9 cellular contexts compared by ENCODE assay signal in genomic region chr10:110600487-110601101, GRCh38. TPM values are rescaled to one million over a fixed set of nuclear protein-coding genes. Genes with fewer than 3 reads are reported as not detected.
DNase-seq lines count a peak whose midpoint lies in the region; TF ChIP-seq lines count a peak whose summit lies in the region.
"Had no signal": no experiment of that assay in that cellular context is flagged by ENCODE, and none has a peak within 500 bp of the region (broad histone marks: within the 10 kb centered on the region; RNA-seq: fewer than 3 reads in every experiment).

No MANE protein-coding gene starts in this region.

- H3K4me2 ChIP-seq in neural progenitor cell, result no peak overlapping the region

- H3K4me1 Mint-ChIP-seq in endothelial cell (ENCODE audit: unreplicated experiment) (peaks cover 13% of the 10 kb centered on the region), neural progenitor cell (no peaks in the 10 kb centered on the region)
- H3K4me1 Mint-ChIP-seq: T-cell had no signal

- no peaks in the 10 kb centered on the region for H3K79me2 ChIP-seq in neural progenitor cell (ENCODE audit: low read depth)

- TF ChIP-seq CTCF in AG09319 (IDR thresholded peaks at IDR 0.05; ENCODE audit: low read depth, low read length), result peak; percentile 45
- peak; percentile 70 for TF ChIP-seq CTCF in RWPE1 (conservative IDR thresholded peaks at IDR 0.05; ENCODE audit: low read depth)
- TF ChIP-seq CTCF in endothelial cell (IDR thresholded peaks at IDR 0.05; ENCODE audit: unreplicated experiment), result peak; percentile 72
- peak; percentile 76 for TF ChIP-seq CTCF in neural progenitor cell (IDR thresholded peaks at IDR 0.05)
- peak in 1 of 3 experiments; percentile 42 for TF ChIP-seq CTCF in esophagus muscularis mucosa (IDR thresholded peaks at IDR 0.05)

- H3K4me3 ChIP-seq in neural progenitor cell (no peak overlapping the region), esophagus muscularis mucosa (no peak overlapping the region)

- H3K9me3 Mint-ChIP-seq in endothelial cell (ENCODE audit: unreplicated experiment), result no peaks in the 10 kb centered on the region
- no peaks in the 10 kb centered on the region for H3K9me3 Mint-ChIP-seq in neural progenitor cell
- H3K9me3 Mint-ChIP-seq: T-cell had no signal

- POLR2A ChIA-PET in RWPE1 (lab: Yijun Ruan, JAX; ENCODE audit: low non-redundant PET), result no interaction called here

- H3K9ac ChIP-seq in neural progenitor cell, result no peak overlapping the region

- H3K36me3 ChIP-seq in neural progenitor cell (peaks cover 43% of the 10 kb centered on the region), esophagus muscularis mucosa (peaks cover 49 to 100% (median 78%) of the 10 kb centered on the region in 4 donors)

- H3K9me3 ChIP-seq in neural progenitor cell (ENCODE audit: low read depth) (no peaks in the 10 kb centered on the region), esophagus muscularis mucosa (no peaks in the 10 kb centered on the region)

- H3K36me3 Mint-ChIP-seq in endothelial cell (ENCODE audit: low read depth, unreplicated experiment), result peaks cover 6% of the 10 kb centered on the region
- peaks cover 16% of the 10 kb centered on the region for H3K36me3 Mint-ChIP-seq in neural progenitor cell

- no peak for TF ChIP-seq POLR2A in esophagus muscularis mucosa (IDR thresholded peaks at IDR 0.05; ENCODE audit: low read depth)

- H3K27ac Mint-ChIP-seq in endothelial cell (ENCODE audit: unreplicated experiment), result no peak overlapping the region
- no peak overlapping the region for H3K27ac Mint-ChIP-seq in neural progenitor cell
- H3K27ac Mint-ChIP-seq: T-cell had no signal

- H3K4me3 Mint-ChIP-seq in endothelial cell (ENCODE audit: unreplicated experiment) (no peak overlapping the region), neural progenitor cell (no peak overlapping the region)
- H3K4me3 Mint-ChIP-seq: T-cell had no signal

- CTCF ChIA-PET in RWPE1 (lab: Yijun Ruan, JAX), result interaction anchor here (0.6 to 1.0 kb wide), 9 partner anchors 8 to 492 kb away, joined by 3 to 5 read pairs (median 3); no protein-coding TSS in a partner anchor

- no peak overlapping the region for H2AFZ ChIP-seq in neural progenitor cell (replicated peaks)

- H3K27me3 ChIP-seq in neural progenitor cell (no peaks in the 10 kb centered on the region), esophagus muscularis mucosa (no peaks in the 10 kb centered on the region)

- 85% methylated on average over 2 of the region's 2 CpGs for WGBS in esophagus muscularis mucosa

- H4K20me1 ChIP-seq in neural progenitor cell (ENCODE audit: low read depth), result no peaks in the 10 kb centered on the region

- TF ChIP-seq EP300 in esophagus muscularis mucosa (IDR thresholded peaks at IDR 0.05), result no peak

- H3K4me1 ChIP-seq in neural progenitor cell (no peaks in the 10 kb centered on the region), esophagus muscularis mucosa (no peaks in the 10 kb centered on the region)

- H3F3A ChIP-seq in neural progenitor cell (ENCODE audit: low read depth), result peaks cover 34% of the 10 kb centered on the region

- intact Hi-C loops in esophagus muscularis mucosa (cut with DNase I), result no loop called here

- H3K27me3 Mint-ChIP-seq in endothelial cell (ENCODE audit: unreplicated experiment), result no peaks in the 10 kb centered on the region
- no peaks in the 10 kb centered on the region for H3K27me3 Mint-ChIP-seq in neural progenitor cell (ENCODE audit: insufficient read depth, low read depth)
- H3K27me3 Mint-ChIP-seq: T-cell had no signal

- H3K27ac ChIP-seq in RWPE1 (no peak overlapping the region), neural progenitor cell (no peak overlapping the region), esophagus muscularis mucosa (replicated peaks in 1 of 4) (no peak overlapping the region)

- peak; percentile 12 for DNase-seq in AG09319 (ENCODE audit: extremely low read depth, low read depth)
- DNase-seq in GM04504 (ENCODE audit: low read depth), result peak; percentile 23
- peak; percentile 29 for DNase-seq in HK-2 (ENCODE audit: unreplicated experiment)
- DNase-seq in RWPE1 (ENCODE audit: low spot score), result peak; percentile 23
- DNase-seq in endothelial cell (ENCODE audit: low spot score), result peak; percentile 53
- peak; percentile 65 for DNase-seq in neural progenitor cell (ENCODE audit: low spot score)
- DNase-seq in NCI-H128 (lab: John Stamatoyannopoulos, UW; ENCODE audit: unreplicated experiment), result no peak
- no peak for DNase-seq in esophagus muscularis mucosa (ENCODE audit: extremely low spot score)

RNA-seq across cellular contexts. Expression of gene SMC3, which starts 33.1 kb away (rescaled TPM):
- total RNA-seq in endothelial cell (ENCODE audit: unreplicated experiment), result 36.2 TPM
- 72.0 and 109 TPM in 2 replicates for total RNA-seq in neural progenitor cell (ENCODE audit: low replicate concordance)
- total RNA-seq in esophagus muscularis mucosa, result 10 to 100 TPM; 27.7 to 50.2 (median 39.5) TPM

RNA-seq across cellular contexts. Expression of gene RBM20, which starts 43.5 kb away (rescaled TPM):
- 1.0 TPM for total RNA-seq in endothelial cell (ENCODE audit: unreplicated experiment)
- 0.28 and 0.32 TPM in 2 replicates for total RNA-seq in neural progenitor cell (ENCODE audit: low replicate concordance)
- 1 to 10 TPM; 5.3 to 7.7 (median 5.8) TPM for total RNA-seq in esophagus muscularis mucosa

Comparison
In these comparisons a context has a peak if more than half of its experiments do, and no peak if none do; other contexts are left out.
1. DNase-seq: peak in AG09319 (single experiment), GM04504 (single experiment), HK-2 (single experiment), RWPE1 (single experiment), endothelial cell (single experiment) and neural progenitor cell (single experiment); none in NCI-H128 (single experiment) and esophagus muscularis mucosa (single experiment).